In the genomic region with DNA sequence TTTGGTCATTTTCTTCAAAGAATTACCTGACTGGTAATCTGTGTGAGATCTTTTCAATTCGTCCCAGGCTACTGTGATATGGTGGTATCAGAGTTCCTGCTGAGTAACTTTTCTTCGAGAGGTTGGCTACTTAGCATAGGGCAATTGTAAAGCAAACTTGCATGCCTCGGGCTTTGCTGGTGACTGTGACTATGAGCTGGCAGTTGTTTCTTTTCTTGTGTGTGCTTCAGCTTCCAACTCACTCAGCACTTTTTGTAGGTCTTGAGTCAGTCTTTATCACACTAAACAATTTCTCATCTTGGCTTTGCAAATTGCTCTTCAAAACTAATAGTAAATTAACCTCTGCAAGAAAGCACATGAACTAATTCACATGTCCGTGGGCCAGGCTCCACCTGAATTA, we compare ENCODE assay signal across 1 cellular context.
TF ChIP-seq lines count a peak whose summit lies in the region.

No MANE protein-coding gene starts in this region.

TF ChIP-seq in GM23338, 12 proteins besides CTCF, POLR2A, EP300 and RAD21 (continued from another document):
- TF ChIP-seq, protein P1, sequence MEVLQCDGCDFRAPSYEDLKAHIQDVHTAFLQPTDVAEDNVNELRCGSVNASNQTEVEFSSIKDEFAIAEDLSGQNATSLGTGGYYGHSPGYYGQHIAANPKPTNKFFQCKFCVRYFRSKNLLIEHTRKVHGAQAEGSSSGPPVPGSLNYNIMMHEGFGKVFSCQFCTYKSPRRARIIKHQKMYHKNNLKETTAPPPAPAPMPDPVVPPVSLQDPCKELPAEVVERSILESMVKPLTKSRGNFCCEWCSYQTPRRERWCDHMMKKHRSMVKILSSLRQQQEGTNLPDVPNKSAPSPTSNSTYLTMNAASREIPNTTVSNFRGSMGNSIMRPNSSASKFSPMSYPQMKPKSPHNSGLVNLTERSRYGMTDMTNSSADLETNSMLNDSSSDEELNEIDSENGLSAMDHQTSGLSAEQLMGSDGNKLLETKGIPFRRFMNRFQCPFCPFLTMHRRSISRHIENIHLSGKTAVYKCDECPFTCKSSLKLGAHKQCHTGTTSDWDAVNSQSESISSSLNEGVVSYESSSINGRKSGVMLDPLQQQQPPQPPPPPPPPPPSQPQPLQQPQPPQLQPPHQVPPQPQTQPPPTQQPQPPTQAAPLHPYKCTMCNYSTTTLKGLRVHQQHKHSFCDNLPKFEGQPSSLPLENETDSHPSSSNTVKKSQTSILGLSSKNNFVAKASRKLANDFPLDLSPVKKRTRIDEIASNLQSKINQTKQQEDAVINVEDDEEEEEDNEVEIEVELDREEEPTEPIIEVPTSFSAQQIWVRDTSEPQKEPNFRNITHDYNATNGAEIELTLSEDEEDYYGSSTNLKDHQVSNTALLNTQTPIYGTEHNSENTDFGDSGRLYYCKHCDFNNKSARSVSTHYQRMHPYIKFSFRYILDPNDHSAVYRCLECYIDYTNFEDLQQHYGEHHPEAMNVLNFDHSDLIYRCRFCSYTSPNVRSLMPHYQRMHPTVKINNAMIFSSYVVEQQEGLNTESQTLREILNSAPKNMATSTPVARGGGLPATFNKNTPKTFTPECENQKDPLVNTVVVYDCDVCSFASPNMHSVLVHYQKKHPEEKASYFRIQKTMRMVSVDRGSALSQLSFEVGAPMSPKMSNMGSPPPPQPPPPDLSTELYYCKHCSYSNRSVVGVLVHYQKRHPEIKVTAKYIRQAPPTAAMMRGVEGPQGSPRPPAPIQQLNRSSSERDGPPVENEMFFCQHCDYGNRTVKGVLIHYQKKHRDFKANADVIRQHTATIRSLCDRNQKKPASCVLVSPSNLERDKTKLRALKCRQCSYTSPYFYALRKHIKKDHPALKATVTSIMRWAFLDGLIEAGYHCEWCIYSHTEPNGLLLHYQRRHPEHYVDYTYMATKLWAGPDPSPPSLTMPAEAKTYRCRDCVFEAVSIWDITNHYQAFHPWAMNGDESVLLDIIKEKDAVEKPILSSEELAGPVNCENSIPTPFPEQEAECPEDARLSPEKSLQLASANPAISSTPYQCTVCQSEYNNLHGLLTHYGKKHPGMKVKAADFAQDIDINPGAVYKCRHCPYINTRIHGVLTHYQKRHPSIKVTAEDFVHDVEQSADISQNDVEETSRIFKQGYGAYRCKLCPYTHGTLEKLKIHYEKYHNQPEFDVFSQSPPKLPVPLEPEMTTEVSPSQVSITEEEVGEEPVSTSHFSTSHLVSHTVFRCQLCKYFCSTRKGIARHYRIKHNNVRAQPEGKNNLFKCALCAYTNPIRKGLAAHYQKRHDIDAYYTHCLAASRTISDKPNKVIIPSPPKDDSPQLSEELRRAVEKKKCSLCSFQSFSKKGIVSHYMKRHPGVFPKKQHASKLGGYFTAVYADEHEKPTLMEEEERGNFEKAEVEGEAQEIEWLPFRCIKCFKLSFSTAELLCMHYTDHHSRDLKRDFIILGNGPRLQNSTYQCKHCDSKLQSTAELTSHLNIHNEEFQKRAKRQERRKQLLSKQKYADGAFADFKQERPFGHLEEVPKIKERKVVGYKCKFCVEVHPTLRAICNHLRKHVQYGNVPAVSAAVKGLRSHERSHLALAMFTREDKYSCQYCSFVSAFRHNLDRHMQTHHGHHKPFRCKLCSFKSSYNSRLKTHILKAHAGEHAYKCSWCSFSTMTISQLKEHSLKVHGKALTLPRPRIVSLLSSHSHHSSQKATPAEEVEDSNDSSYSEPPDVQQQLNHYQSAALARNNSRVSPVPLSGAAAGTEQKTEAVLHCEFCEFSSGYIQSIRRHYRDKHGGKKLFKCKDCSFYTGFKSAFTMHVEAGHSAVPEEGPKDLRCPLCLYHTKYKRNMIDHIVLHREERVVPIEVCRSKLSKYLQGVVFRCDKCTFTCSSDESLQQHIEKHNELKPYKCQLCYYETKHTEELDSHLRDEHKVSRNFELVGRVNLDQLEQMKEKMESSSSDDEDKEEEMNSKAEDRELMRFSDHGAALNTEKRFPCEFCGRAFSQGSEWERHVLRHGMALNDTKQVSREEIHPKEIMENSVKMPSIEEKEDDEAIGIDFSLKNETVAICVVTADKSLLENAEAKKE (CRISPR knock-in tag; IDR thresholded peaks at IDR 0.05): no peak
- TF ChIP-seq POLR2AphosphoS5 (IDR thresholded peaks at IDR 0.05; ENCODE audit: low read depth) (no peak), JUNB (IDR thresholded peaks at IDR 0.05; ENCODE audit: unreplicated experiment) (no peak), EZH2 (IDR thresholded peaks at IDR 0.05; ENCODE audit: low read depth, unreplicated experiment) (no peak), CREB1 (CRISPR knock-in tag; IDR thresholded peaks at IDR 0.05; ENCODE audit: low read depth) (no peak), ZNF114 (CRISPR knock-in tag; IDR thresholded peaks at IDR 0.05) (no peak), EZH2phosphoT487 (IDR thresholded peaks at IDR 0.05; ENCODE audit: unreplicated experiment) (no peak)
- TF ChIP-seq, protein P2, sequence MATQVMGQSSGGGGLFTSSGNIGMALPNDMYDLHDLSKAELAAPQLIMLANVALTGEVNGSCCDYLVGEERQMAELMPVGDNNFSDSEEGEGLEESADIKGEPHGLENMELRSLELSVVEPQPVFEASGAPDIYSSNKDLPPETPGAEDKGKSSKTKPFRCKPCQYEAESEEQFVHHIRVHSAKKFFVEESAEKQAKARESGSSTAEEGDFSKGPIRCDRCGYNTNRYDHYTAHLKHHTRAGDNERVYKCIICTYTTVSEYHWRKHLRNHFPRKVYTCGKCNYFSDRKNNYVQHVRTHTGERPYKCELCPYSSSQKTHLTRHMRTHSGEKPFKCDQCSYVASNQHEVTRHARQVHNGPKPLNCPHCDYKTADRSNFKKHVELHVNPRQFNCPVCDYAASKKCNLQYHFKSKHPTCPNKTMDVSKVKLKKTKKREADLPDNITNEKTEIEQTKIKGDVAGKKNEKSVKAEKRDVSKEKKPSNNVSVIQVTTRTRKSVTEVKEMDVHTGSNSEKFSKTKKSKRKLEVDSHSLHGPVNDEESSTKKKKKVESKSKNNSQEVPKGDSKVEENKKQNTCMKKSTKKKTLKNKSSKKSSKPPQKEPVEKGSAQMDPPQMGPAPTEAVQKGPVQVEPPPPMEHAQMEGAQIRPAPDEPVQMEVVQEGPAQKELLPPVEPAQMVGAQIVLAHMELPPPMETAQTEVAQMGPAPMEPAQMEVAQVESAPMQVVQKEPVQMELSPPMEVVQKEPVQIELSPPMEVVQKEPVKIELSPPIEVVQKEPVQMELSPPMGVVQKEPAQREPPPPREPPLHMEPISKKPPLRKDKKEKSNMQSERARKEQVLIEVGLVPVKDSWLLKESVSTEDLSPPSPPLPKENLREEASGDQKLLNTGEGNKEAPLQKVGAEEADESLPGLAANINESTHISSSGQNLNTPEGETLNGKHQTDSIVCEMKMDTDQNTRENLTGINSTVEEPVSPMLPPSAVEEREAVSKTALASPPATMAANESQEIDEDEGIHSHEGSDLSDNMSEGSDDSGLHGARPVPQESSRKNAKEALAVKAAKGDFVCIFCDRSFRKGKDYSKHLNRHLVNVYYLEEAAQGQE (IDR thresholded peaks at IDR 0.05; ENCODE audit: unreplicated experiment): no peak
- TF ChIP-seq, protein P3, sequence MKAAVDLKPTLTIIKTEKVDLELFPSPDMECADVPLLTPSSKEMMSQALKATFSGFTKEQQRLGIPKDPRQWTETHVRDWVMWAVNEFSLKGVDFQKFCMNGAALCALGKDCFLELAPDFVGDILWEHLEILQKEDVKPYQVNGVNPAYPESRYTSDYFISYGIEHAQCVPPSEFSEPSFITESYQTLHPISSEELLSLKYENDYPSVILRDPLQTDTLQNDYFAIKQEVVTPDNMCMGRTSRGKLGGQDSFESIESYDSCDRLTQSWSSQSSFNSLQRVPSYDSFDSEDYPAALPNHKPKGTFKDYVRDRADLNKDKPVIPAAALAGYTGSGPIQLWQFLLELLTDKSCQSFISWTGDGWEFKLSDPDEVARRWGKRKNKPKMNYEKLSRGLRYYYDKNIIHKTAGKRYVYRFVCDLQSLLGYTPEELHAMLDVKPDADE (IDR thresholded peaks at IDR 0.05): no peak
